Comparison of ENCODE assay signal across 27 cellular contexts in genomic region chr16:20221208-20221607, GRCh38.
"Had no signal": no experiment of that assay in that cellular context is flagged by ENCODE, and none has a peak within 500 bp of the region (broad histone marks: within the 10 kb centered on the region; RNA-seq: fewer than 3 reads in every experiment).

No MANE protein-coding gene starts in this region.

- H3K27me3 ChIP-seq: neutrophil, testis, tibial artery, transverse colon, upper lobe of right lung, uterus had no signal

- H3K9me3 ChIP-seq: neutrophil, pancreas, prostate gland, suprapubic skin, testis, tibial artery, transverse colon, upper lobe of right lung had no signal

- H3K36me3 ChIP-seq: neutrophil, pancreas, prostate gland, spleen, suprapubic skin, tibial artery, transverse colon, upper lobe of right lung, uterus had no signal

- ATAC-seq: naive thymus-derived CD8-positive, alpha-beta T cell; natural killer cell treated with Interleukin-12 subunit alpha and Interleukin-12 subunit beta and Interleukin-15 and Interleukin-18, amount 100 ng/mL, for 72 hours; pancreas; right cardiac atrium; sciatic nerve; stimulated activated memory B cell treated with anti-CD40 and anti-IgM and Interleukin-4, amounts not matched to agents 10 μg/mL and 1 μg/mL and 100 μg/mL, for 72 hours; stimulated activated naive CD8-positive, alpha-beta T cell treated with anti-CD3 and anti-CD28 coated beads, Interleukin-15, amount 100 ng/mL, for 72 hours; stimulated activated naive CD8-positive, alpha-beta T cell treated with anti-CD3 and anti-CD28 coated beads, Interleukin-15, Interleukin-2, amounts not matched to agents 100 U/mL and 50 U/mL, for 24 hours; upper lobe of right lung had no signal

- H3K4me1 ChIP-seq: pancreas, prostate gland, suprapubic skin, testis, tibial artery, transverse colon, upper lobe of right lung, uterus had no signal

- H3K4me2 ChIP-seq: smooth muscle cell had no signal

- H3K4me3 ChIP-seq: pancreas, prostate gland, skin epidermis, smooth muscle cell, spleen, suprapubic skin, testis, tibial artery, transverse colon, upper lobe of right lung, uterus had no signal

- DNase-seq: naive thymus-derived CD8-positive, alpha-beta T cell; nephron progenitor cell; pancreas; right cardiac atrium; spleen; stimulated activated CD4-positive, alpha-beta T cell treated with anti-CD3 and anti-CD28 coated beads, Interleukin-12 subunit alpha, Interleukin-12 subunit beta, amount 100 ng/mL, for 4 hours; stimulated activated CD4-positive, alpha-beta T cell treated with anti-CD3 and anti-CD28 coated beads, Interleukin-1b, Interleukin-23, amount 100 ng/mL, for 48 hours; stimulated activated CD4-positive, alpha-beta T cell treated with anti-CD3 and anti-CD28 coated beads, Interleukin-4, amount 100 ng/mL, for 1 hour; stimulated activated CD4-positive, alpha-beta T cell treated with anti-CD3 and anti-CD28 coated beads, Interleukin-4, amount 100 ng/mL, for 4 hours; stimulated activated CD8-positive, alpha-beta memory T cell treated with anti-CD3 and anti-CD28 coated beads, Interleukin-4, amount 100 ng/mL, for 48 hours; stimulated activated naive CD4-positive, alpha-beta T cell; stimulated activated naive CD8-positive, alpha-beta T cell treated with anti-CD3 and anti-CD28 coated beads, Interleukin-15, amount 100 ng/mL, for 72 hours; stimulated activated naive CD8-positive, alpha-beta T cell treated with anti-CD3 and anti-CD28 coated beads, Interleukin-15, Interleukin-2, amounts not matched to agents 100 U/mL and 50 U/mL, for 24 hours; substantia nigra; testis; tibial artery; transverse colon; upper lobe of right lung; uterus had no signal

- H3K27ac ChIP-seq: neutrophil, pancreas, prostate gland, skin epidermis, spleen, suprapubic skin, testis, tibial artery, transverse colon, upper lobe of right lung, uterus had no signal

- FAIRE-seq: pancreas had no signal
